ENCODE assay signal across 9 cellular contexts in genomic region chr1:1264868-1265272, GRCh38. TPM values are rescaled to one million over a fixed set of nuclear protein-coding genes. Genes with fewer than 3 reads are reported as not detected.
DNase-seq lines count a peak whose midpoint lies in the region; ATAC-seq, FAIRE-seq and TF ChIP-seq lines count a peak whose summit lies in the region.
"Had no signal": no experiment of that assay in that cellular context is flagged by ENCODE, and none has a peak within 500 bp of the region (broad histone marks: within the 10 kb centered on the region; RNA-seq: fewer than 3 reads in every experiment).

No MANE protein-coding gene starts in this region.

- ATAC-seq in Right ventricle myocardium superior (ENCODE audit: poor library complexity) (no peak), HG03196 (IDR thresholded peaks at IDR 0.05; ENCODE audit: unreplicated experiment) (no peak), GM21367 (IDR thresholded peaks at IDR 0.05; ENCODE audit: unreplicated experiment) (no peak)

- no peak for FAIRE-seq in bronchial epithelial cell (lab: Jason Lieb, UNC)

- H3K4me2 ChIP-seq in osteoblast (ENCODE audit: insufficient read depth, low read length): peak overlapping the region; percentile 69

- H3K79me2 ChIP-seq in osteoblast (ENCODE audit: insufficient read depth, low read length): peaks cover 76% of the 10 kb centered on the region

- H3K4me1 ChIP-seq in osteoblast (ENCODE audit: insufficient read depth, low read length): peaks cover 22% of the 10 kb centered on the region

- no peaks in the 10 kb centered on the region for H3K27me3 ChIP-seq in GM06990 (replicated peaks; ENCODE audit: control insufficient read depth, insufficient read depth, low read length)
- no peaks in the 10 kb centered on the region for H3K27me3 ChIP-seq in bronchial epithelial cell (ENCODE audit: control insufficient read depth, insufficient read depth, low read length)
- H3K27me3 ChIP-seq in osteoblast (ENCODE audit: insufficient read depth, low read length): no peaks in the 10 kb centered on the region

- intact Hi-C loops in Right ventricle myocardium superior (cut with DNase I): no loop called here

- DNase-seq in GM06990 (ENCODE audit: extremely low read depth, insufficient read length): no peak
- peak; percentile 78 for DNase-seq in NCI-H226
- peak; percentile 76 for DNase-seq in bronchial epithelial cell (ENCODE audit: low read depth)
- DNase-seq in osteoblast (ENCODE audit: insufficient read length, low spot score, missing footprints): peak; percentile 99
- no peak for DNase-seq in Right ventricle myocardium superior
- no peak for DNase-seq in stimulated activated CD4-positive, alpha-beta T cell treated with anti-CD3 and anti-CD28 coated beads, Interleukin-2, amount 100 ng/mL, for 24 hours
- DNase-seq: NCI-H1105 had no signal

- no peak overlapping the region for H2AFZ ChIP-seq in osteoblast (ENCODE audit: low read length)

- TF ChIP-seq CTCF in GM06990 (IDR thresholded peaks at IDR 0.05; ENCODE audit: insufficient read depth, low read length, poor library complexity, severe bottlenecking): peak; percentile 8
- TF ChIP-seq CTCF in bronchial epithelial cell (IDR thresholded peaks at IDR 0.05; ENCODE audit: insufficient read depth, low read length, severe bottlenecking): peak; percentile 34
- TF ChIP-seq CTCF in osteoblast (IDR thresholded peaks at IDR 0.05; ENCODE audit: extremely low read depth, low read depth, low read length): peak; percentile 67

- peak overlapping the region; percentile 99 for H3K27ac ChIP-seq in osteoblast (ENCODE audit: low read depth, low read length)

- H3K4me3 ChIP-seq in GM06990 (replicated peaks; ENCODE audit: low read depth, low read length): no peak overlapping the region
- H3K4me3 ChIP-seq in bronchial epithelial cell (ENCODE audit: low read depth, low read length): no peak overlapping the region
- peak overlapping the region; percentile 47 for H3K4me3 ChIP-seq in osteoblast (ENCODE audit: insufficient read depth, low read length)

- no peaks in the 10 kb centered on the region for H3K9me3 ChIP-seq in osteoblast (ENCODE audit: low read depth, low read length)

- peaks cover 26% of the 10 kb centered on the region for H4K20me1 ChIP-seq in osteoblast (ENCODE audit: insufficient read depth, low read length)

- H3K36me3 ChIP-seq in GM06990 (ENCODE audit: control insufficient read depth, insufficient read depth, low read length) (peaks cover 40% of the 10 kb centered on the region), bronchial epithelial cell (ENCODE audit: control insufficient read depth, insufficient read depth, low read length) (peaks cover 31% of the 10 kb centered on the region), osteoblast (ENCODE audit: insufficient read depth, low read length) (peaks cover 67% of the 10 kb centered on the region)

RNA-seq across cellular contexts. Expression of gene UBE2J2, which starts 8.8 kb away (rescaled TPM):
- 41.3 and 41.5 TPM in 2 replicates for total RNA-seq in bronchial epithelial cell
- total RNA-seq in osteoblast: 31.2 and 32.6 TPM in 2 replicates
- 34.7 TPM for total RNA-seq in Right ventricle myocardium superior

RNA-seq across cellular contexts. Expression of gene SCNN1D, which starts 15.4 kb away (rescaled TPM):
- total RNA-seq in bronchial epithelial cell: 0.26 and 0.51 TPM in 2 replicates
- total RNA-seq in osteoblast: 0.59 and 1.1 TPM in 2 replicates
- 2.6 TPM for total RNA-seq in Right ventricle myocardium superior

RNA-seq across cellular contexts. Expression of gene C1QTNF12, which starts 18.3 kb away (rescaled TPM):
- 1.3 and 2.7 TPM in 2 replicates for total RNA-seq in bronchial epithelial cell
- 0.36 and 0.59 TPM in 2 replicates for total RNA-seq in osteoblast
- 0.51 TPM for total RNA-seq in Right ventricle myocardium superior

RNA-seq across cellular contexts. Expression of gene B3GALT6, which starts 32.8 kb away (rescaled TPM):
- total RNA-seq in bronchial epithelial cell (19.1 and 24.5 TPM in 2 replicates), osteoblast (26.5 and 29.7 TPM in 2 replicates), Right ventricle myocardium superior (8.6 TPM)

RNA-seq across cellular contexts. Expression of gene SDF4, which starts 33.1 kb away (rescaled TPM):
- total RNA-seq in bronchial epithelial cell (68.2 and 81.3 TPM in 2 replicates), osteoblast (136 and 151 TPM in 2 replicates), Right ventricle myocardium superior (110 TPM)

Comparison
In these comparisons a context has a peak if more than half of its experiments do, and no peak if none do; other contexts are left out.
1. DNase-seq: peak in NCI-H226 (single experiment), bronchial epithelial cell (single experiment) and osteoblast (single experiment); none in GM06990 (single experiment), Right ventricle myocardium superior (single experiment) and stimulated activated CD4-positive, alpha-beta T cell treated with anti-CD3 and anti-CD28 coated beads, Interleukin-2, amount 100 ng/mL, for 24 hours (0 of 2).
2. CTCF ChIP-seq: peak in every context shown above with its lines; median percentile 67 in osteoblast; 34 in bronchial epithelial cell; 8 in GM06990.